In the genomic region with DNA sequence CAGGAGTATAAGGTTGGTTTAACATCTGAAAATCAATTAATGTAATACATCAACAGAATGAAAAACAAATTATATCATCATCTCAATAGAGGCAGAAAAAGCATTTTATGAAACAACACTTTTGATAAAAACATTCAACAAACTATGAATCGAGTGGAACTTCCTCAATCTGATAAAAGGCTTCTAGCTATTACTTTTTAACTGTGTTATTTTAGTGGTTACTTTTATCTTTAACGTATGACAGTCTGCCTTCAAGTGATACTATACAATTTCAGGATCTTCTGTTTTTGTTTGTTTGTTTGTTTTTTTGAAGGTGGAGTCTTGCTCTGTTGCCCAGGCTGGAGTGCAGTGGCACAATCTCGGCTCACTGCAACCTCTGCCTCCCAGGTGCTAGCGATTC, we compare ENCODE assay signal across 17 cellular contexts.
"Had no signal": no experiment of that assay in that cellular context is flagged by ENCODE, and none has a peak within 500 bp of the region (broad histone marks: within the 10 kb centered on the region; RNA-seq: fewer than 3 reads in every experiment).

No MANE protein-coding gene starts in this region.

- H3K4me3 Mint-ChIP-seq: activated naive CD4-positive, alpha-beta T cell treated with anti-CD3 and anti-CD28 coated beads, Interleukin-2, amount 50 U/mL, for 24 hours; type B pancreatic cell had no signal

- H3K9me3 ChIP-seq: gastrocnemius medialis, ovary, testis had no signal

- H3K27me3 Mint-ChIP-seq: activated naive CD4-positive, alpha-beta T cell treated with anti-CD3 and anti-CD28 coated beads, Interleukin-2, amount 50 U/mL, for 24 hours; type B pancreatic cell had no signal

- DNase-seq: activated CD4-positive, alpha-beta T cell treated with anti-CD3 and anti-CD28 coated beads, Interleukin-2, amount 50 U/mL, for 4 hours; activated gamma-delta T cell; cortex of kidney; effector CD4-positive, alpha-beta T cell; gastrocnemius medialis; head of caudate nucleus; left ventricle myocardium inferior; mammary epithelial cell; ovary; stimulated activated CD4-positive, alpha-beta T cell treated with anti-CD3 and anti-CD28 coated beads, Interleukin-4, amount 100 ng/mL, for 1 hour; testis; WERI-Rb-1 had no signal

- H3K27ac Mint-ChIP-seq: activated naive CD4-positive, alpha-beta T cell treated with anti-CD3 and anti-CD28 coated beads, Interleukin-2, amount 50 U/mL, for 24 hours; type B pancreatic cell had no signal

- H3K27me3 ChIP-seq: ascending aorta, gastrocnemius medialis, ovary, testis had no signal

- H3K27ac ChIP-seq: ascending aorta, gastrocnemius medialis, left ventricle myocardium inferior, ovary, testis, WERI-Rb-1 had no signal

- H3K4me3 ChIP-seq: ascending aorta, gastrocnemius medialis, left ventricle myocardium inferior, ovary, smooth muscle cell, testis had no signal

- ATAC-seq: gastrocnemius medialis, sciatic nerve had no signal

- H3K36me3 ChIP-seq: ascending aorta, gastrocnemius medialis, ovary, WERI-Rb-1 had no signal

- H3K4me2 ChIP-seq: smooth muscle cell had no signal
